In the genomic region with DNA sequence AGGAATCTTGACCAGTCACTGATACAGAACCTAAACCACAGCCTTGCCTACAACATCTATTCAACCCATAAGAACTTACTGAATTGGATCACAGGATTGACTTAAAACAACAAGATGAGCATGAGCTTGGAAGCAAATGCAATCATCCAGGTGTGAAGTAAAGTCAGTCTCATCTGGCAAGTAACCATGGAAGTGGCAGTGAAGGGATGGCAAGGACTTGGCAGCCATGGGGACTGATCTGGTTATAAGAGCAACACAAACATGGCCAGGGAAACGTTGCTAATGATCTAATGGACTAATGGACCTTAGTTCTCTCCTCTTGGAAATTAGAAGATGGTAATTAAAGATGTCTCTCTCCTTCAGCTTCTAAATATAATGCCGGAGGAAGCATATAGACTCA, we compare ENCODE assay signal across 18 cellular contexts.
A peak's percentile ranks its signal among the peaks of the same experiment; 100 is the strongest.
DNase-seq lines count a peak whose midpoint lies in the region; ATAC-seq and TF ChIP-seq lines count a peak whose summit lies in the region.
"Had no signal": no experiment of that assay in that cellular context is flagged by ENCODE, and none has a peak within 500 bp of the region (broad histone marks: within the 10 kb centered on the region; RNA-seq: fewer than 3 reads in every experiment).

No MANE protein-coding gene starts in this region.

- H4K20me1 ChIP-seq in BLaER1 treated with 17β-estradiol and CSF1 and Interleukin-3, amounts not matched to agents 10 nM and 100 nM = peaks cover 0 to 26% (median 0%) of the 10 kb centered on the region in 11 experiments; a peak in 4 of 22 replicates
- H4K20me1 ChIP-seq in DOHH2 (ENCODE audit: control insufficient read depth, insufficient read depth, low read depth, low read length) (no peaks in the 10 kb centered on the region), OCI-LY7 (ENCODE audit: insufficient read depth, low read length) (no peaks in the 10 kb centered on the region)

- TF ChIP-seq CTCF in DOHH2 (IDR thresholded peaks at IDR 0.05; ENCODE audit: low read depth, low read length, poor library complexity, severe bottlenecking) (no peak), OCI-LY7 (conservative IDR thresholded peaks at IDR 0.05; ENCODE audit: low read length) (no peak)

- intact Hi-C loops in OCI-LY7 (cut with micrococcal nuclease; ENCODE audit: unreplicated experiment) = loop anchor here (2.0 kb wide), 1 partner anchor 47 kb away; no protein-coding TSS in a partner anchor

- H3K27me3 ChIP-seq in BLaER1 treated with 17β-estradiol and CSF1 and Interleukin-3, amounts not matched to agents 10 nM and 100 nM = no peaks in the 10 kb centered on the region
- no peaks in the 10 kb centered on the region for H3K27me3 ChIP-seq in DOHH2 (ENCODE audit: control insufficient read depth, low read length)

- H3K9me3 ChIP-seq in BLaER1 treated with 17β-estradiol and CSF1 and Interleukin-3, amounts not matched to agents 10 nM and 100 nM (replicated peaks in 1 of 11) = peaks cover 0 to 27% (median 8%) of the 10 kb centered on the region in 11 experiments; a peak in 14 of 22 replicates
- H3K9me3 ChIP-seq in DOHH2 (ENCODE audit: control insufficient read depth, insufficient read depth, low read length) (no peaks in the 10 kb centered on the region), OCI-LY7 (ENCODE audit: low read length) (peaks cover 5% of the 10 kb centered on the region; the same call in 1 of the 2 replicates)

- H3K79me2 ChIP-seq in DOHH2 (ENCODE audit: control insufficient read depth, low read length) (no peaks in the 10 kb centered on the region), OCI-LY7 (ENCODE audit: insufficient read depth, low read depth, low read length) (no peaks in the 10 kb centered on the region)

- no peaks in the 10 kb centered on the region for H3K9me2 ChIP-seq in DOHH2 (replicated peaks; ENCODE audit: control insufficient read depth, low read length)
- H3K9me2 ChIP-seq in OCI-LY7 (ENCODE audit: insufficient read depth, low read length) = no peaks in the 10 kb centered on the region

- peaks cover 63 to 99% (median 85%) of the 10 kb centered on the region in 10 experiments for H3K4me1 ChIP-seq in BLaER1 treated with 17β-estradiol and CSF1 and Interleukin-3, amounts not matched to agents 10 nM and 100 nM
- H3K4me1 ChIP-seq in DOHH2 (ENCODE audit: control insufficient read depth, low read length) (peaks cover 53% of the 10 kb centered on the region), OCI-LY7 (ENCODE audit: insufficient read depth, low read length, poor library complexity, severe bottlenecking) (peaks cover 26% of the 10 kb centered on the region)

- H3K9me3 Mint-ChIP-seq in immature natural killer cell = peaks cover 0 to 2% (median 0%) of the 10 kb centered on the region in 6 donors
- H3K9me3 Mint-ChIP-seq in stimulated activated memory B cell treated with anti-CD40 and anti-IgM and Interleukin-4, amounts not matched to agents 10 μg/mL and 1 μg/mL and 100 μg/mL, for 72 hours = no peaks in the 10 kb centered on the region

- 0 out of 22 replicates have a peak overlapping the region, but pooled peaks of 1 of the 11 experiments have one; percentile 11 for H3K9ac ChIP-seq in BLaER1 treated with 17β-estradiol and CSF1 and Interleukin-3, amounts not matched to agents 10 nM and 100 nM

- no peak overlapping the region for H3K4me3 ChIP-seq in BLaER1 treated with 17β-estradiol and CSF1 and Interleukin-3, amounts not matched to agents 10 nM and 100 nM
- H3K4me3 ChIP-seq in DOHH2 (ENCODE audit: low read length) (no peak overlapping the region), OCI-LY7 (ENCODE audit: low read depth, low read length, poor library complexity, severe bottlenecking) (no peak overlapping the region)
- H3K4me3 ChIP-seq: K562 had no signal

- peak overlapping the region in 2 of 11 experiments; percentile 3 to 9; a peak in 3 of 22 replicates for H3K27ac ChIP-seq in BLaER1 treated with 17β-estradiol and CSF1 and Interleukin-3, amounts not matched to agents 10 nM and 100 nM
- no peak overlapping the region for H3K27ac ChIP-seq in DOHH2 (ENCODE audit: low read depth, low read length)
- no peak overlapping the region for H3K27ac ChIP-seq in OCI-LY7 (ENCODE audit: low read depth, low read length, poor library complexity, severe bottlenecking)

- peaks cover 0 to 11% (median 0%) of the 10 kb centered on the region in 11 experiments; a peak in 4 of 22 replicates for H3K36me3 ChIP-seq in BLaER1 treated with 17β-estradiol and CSF1 and Interleukin-3, amounts not matched to agents 10 nM and 100 nM
- H3K36me3 ChIP-seq in DOHH2 (ENCODE audit: control insufficient read depth, low read length) (no peaks in the 10 kb centered on the region), OCI-LY7 (ENCODE audit: insufficient read depth, low read length) (no peaks in the 10 kb centered on the region)

- H3F3A ChIP-seq in DOHH2 (ENCODE audit: control insufficient read depth, insufficient read depth) = peaks cover 3% of the 10 kb centered on the region; the same call in 1 of the 2 replicates

- peak overlapping the region; percentile 33 to 73 (median 63) for H3K4me3 Mint-ChIP-seq in immature natural killer cell
- no peak overlapping the region for H3K4me3 Mint-ChIP-seq in stimulated activated memory B cell treated with anti-CD40 and anti-IgM and Interleukin-4, amounts not matched to agents 10 μg/mL and 1 μg/mL and 100 μg/mL, for 72 hours
- H3K4me3 Mint-ChIP-seq: CD14-positive monocyte had no signal

- peaks cover 96 to 100% of the 10 kb centered on the region in 2 donors for H3K4me1 Mint-ChIP-seq in immature natural killer cell
- H3K4me1 Mint-ChIP-seq in stimulated activated memory B cell treated with anti-CD40 and anti-IgM and Interleukin-4, amounts not matched to agents 10 μg/mL and 1 μg/mL and 100 μg/mL, for 72 hours = peaks cover 74% of the 10 kb centered on the region

- CTCF ChIA-PET in OCI-LY7 (lab: Charles Lee; ENCODE audit: unreplicated experiment) = no interaction called here

- no TSS peak for BruUV-seq in OCI-LY7 (replicated peaks; lab: Mats Ljungman, UMichigan)

- peaks cover 2 to 9% (median 4%) of the 10 kb centered on the region in 3 donors for H3K27me3 Mint-ChIP-seq in immature natural killer cell (ENCODE audit: low read depth in 3 of 3)
- no peaks in the 10 kb centered on the region for H3K27me3 Mint-ChIP-seq in stimulated activated memory B cell treated with anti-CD40 and anti-IgM and Interleukin-4, amounts not matched to agents 10 μg/mL and 1 μg/mL and 100 μg/mL, for 72 hours

- no peak overlapping the region for H2AFZ ChIP-seq in OCI-LY7 (ENCODE audit: low read length)

- POLR2A ChIA-PET in OCI-LY7 (lab: Charles Lee) = interaction anchor here (0.6 to 4.2 kb wide), 7 partner anchors 11 to 891 kb away, joined by 3 to 44 read pairs (median 3); no protein-coding TSS in a partner anchor

- H3K27ac Mint-ChIP-seq in immature natural killer cell = peak overlapping the region; percentile 60 to 88 (median 84)
- peak overlapping the region; percentile 56 for H3K27ac Mint-ChIP-seq in stimulated activated memory B cell treated with anti-CD40 and anti-IgM and Interleukin-4, amounts not matched to agents 10 μg/mL and 1 μg/mL and 100 μg/mL, for 72 hours
- H3K27ac Mint-ChIP-seq: CD14-positive monocyte had no signal

- peaks cover 0 to 8% (median 4%) of the 10 kb centered on the region in 3 donors for H3K36me3 Mint-ChIP-seq in immature natural killer cell
- H3K36me3 Mint-ChIP-seq in stimulated activated memory B cell treated with anti-CD40 and anti-IgM and Interleukin-4, amounts not matched to agents 10 μg/mL and 1 μg/mL and 100 μg/mL, for 72 hours = no peaks in the 10 kb centered on the region

- peak overlapping the region; percentile 28 to 72 (median 50); a peak in 21 of 22 replicates for H3K4me2 ChIP-seq in BLaER1 treated with 17β-estradiol and CSF1 and Interleukin-3, amounts not matched to agents 10 nM and 100 nM
- 0 out of 2 replicates have a peak overlapping the region, but pooled peaks have one; percentile 3 for H3K4me2 ChIP-seq in DOHH2 (ENCODE audit: low read length)
- H3K4me2 ChIP-seq in OCI-LY7 (ENCODE audit: low read length) = no peak overlapping the region

- DNase-seq in immature natural killer cell (no peak), OCI-LY7 (ENCODE audit: low spot score) (no peak), NCI-H774 (lab: John Stamatoyannopoulos, UW) (no peak)
- DNase-seq: NCI-H1105 treated with DMSO at 0.1 percent for 48 hours, NCI-H1694, NCI-H2081 treated with DMSO at 0.1 percent for 48 hours, NCI-H2227 treated with DMSO at 0.1 percent for 48 hours, NCI-H510A treated with DMSO at 0.1 percent for 48 hours, NCI-H82, RPMI8226, SHP77 treated with DMSO at 0.1 percent for 48 hours had no signal

- ATAC-seq in stimulated activated memory B cell treated with anti-CD40 and anti-IgM and Interleukin-4, amounts not matched to agents 10 μg/mL and 1 μg/mL and 100 μg/mL, for 72 hours = no peak
- no peak for ATAC-seq in HG03520 (IDR thresholded peaks at IDR 0.05; ENCODE audit: unreplicated experiment)
- ATAC-seq: K562, SK-N-SH treated with all-trans-retinoic acid at 6 μM for 48 hours had no signal
